ENCODE assay signal across 10 cellular contexts in genomic region chr17:4852504-4853075, GRCh38. TPM values are rescaled to one million over a fixed set of nuclear protein-coding genes. Genes with fewer than 3 reads are reported as not detected.
DNase-seq lines count a peak whose midpoint lies in the region; ATAC-seq and TF ChIP-seq lines count a peak whose summit lies in the region.
"Had no signal": no experiment of that assay in that cellular context is flagged by ENCODE, and none has a peak within 500 bp of the region (broad histone marks: within the 10 kb centered on the region; RNA-seq: fewer than 3 reads in every experiment).

No MANE protein-coding gene starts in this region.

- peaks cover 7% of the 10 kb centered on the region for H3K36me3 Mint-ChIP-seq in natural killer cell treated with Interleukin-12 subunit alpha and Interleukin-12 subunit beta and Interleukin-15 and Interleukin-18, amount 100 ng/mL, for 72 hours

- peaks cover 5% of the 10 kb centered on the region for H3K9me3 Mint-ChIP-seq in natural killer cell treated with Interleukin-12 subunit alpha and Interleukin-12 subunit beta and Interleukin-15 and Interleukin-18, amount 100 ng/mL, for 72 hours

- TF ChIP-seq EP300 in upper lobe of left lung (IDR thresholded peaks at IDR 0.05), result no peak

- H3K36me3 ChIP-seq in upper lobe of left lung, result no peaks in the 10 kb centered on the region

- H3K27ac ChIP-seq in upper lobe of left lung, result peak overlapping the region in 1 of 4 donors; percentile 35

- peaks cover 48 to 61% (median 55%) of the 10 kb centered on the region in 4 donors for H3K4me1 ChIP-seq in upper lobe of left lung

- peak overlapping the region; percentile 15 to 60 for H3K27ac Mint-ChIP-seq in natural killer cell treated with Interleukin-12 subunit alpha and Interleukin-12 subunit beta and Interleukin-15 and Interleukin-18, amount 100 ng/mL, for 72 hours

- H3K4me1 Mint-ChIP-seq in natural killer cell treated with Interleukin-12 subunit alpha and Interleukin-12 subunit beta and Interleukin-15 and Interleukin-18, amount 100 ng/mL, for 72 hours (ENCODE audit: low read depth in 2 of 2), result peaks cover 33 to 43% of the 10 kb centered on the region in 2 donors

- ATAC-seq in natural killer cell treated with Interleukin-12 subunit alpha and Interleukin-12 subunit beta and Interleukin-15 and Interleukin-18, amount 100 ng/mL, for 72 hours, result no peak
- ATAC-seq in upper lobe of left lung (ENCODE audit: low FRiP score in 2 of 2), result no peak
- no peak for ATAC-seq in HG03135 (IDR thresholded peaks at IDR 0.05; ENCODE audit: unreplicated experiment)

- DNase-seq in DMS53 (lab: John Stamatoyannopoulos, UW) (peak; percentile 18), DMS53 treated with DMSO at 0.1 percent for 48 hours (lab: John Stamatoyannopoulos, UW; ENCODE audit: unreplicated experiment) (no peak), NCI-H510A (lab: John Stamatoyannopoulos, UW) (peak; percentile 8), NOMO-1 (lab: John Stamatoyannopoulos, UW; ENCODE audit: unreplicated experiment in 2 of 2) (no peak), upper lobe of left lung (no peak)
- DNase-seq in central memory CD4-positive, alpha-beta T cell, result peak; percentile 41
- DNase-seq in natural killer cell treated with Interleukin-12 subunit alpha and Interleukin-12 subunit beta and Interleukin-15 and Interleukin-18, amount 100 ng/mL, for 72 hours (ENCODE audit: low spot score), result no peak
- DNase-seq: activated T-cell treated with anti-CD3 and anti-CD28 coated beads, Interleukin-2, amount 50 U/mL, for 1 hour; NCI-H187 had no signal

- no peak for TF ChIP-seq POLR2A in upper lobe of left lung (IDR thresholded peaks at IDR 0.05)

- no peak for TF ChIP-seq CTCF in upper lobe of left lung (IDR thresholded peaks at IDR 0.05)

- H3K27me3 ChIP-seq in upper lobe of left lung, result no peaks in the 10 kb centered on the region

- no peak overlapping the region for H3K4me3 Mint-ChIP-seq in natural killer cell treated with Interleukin-12 subunit alpha and Interleukin-12 subunit beta and Interleukin-15 and Interleukin-18, amount 100 ng/mL, for 72 hours

- no peaks in the 10 kb centered on the region for H3K9me3 ChIP-seq in upper lobe of left lung

- H3K4me3 ChIP-seq in upper lobe of left lung, result no peak overlapping the region

- H3K27me3 Mint-ChIP-seq in natural killer cell treated with Interleukin-12 subunit alpha and Interleukin-12 subunit beta and Interleukin-15 and Interleukin-18, amount 100 ng/mL, for 72 hours, result peaks cover 0 to 3% of the 10 kb centered on the region in 2 donors

RNA-seq across cellular contexts. Expression of gene MINK1, which starts 19.4 kb away (rescaled TPM):
- total RNA-seq in natural killer cell treated with Interleukin-12 subunit alpha and Interleukin-12 subunit beta and Interleukin-15 and Interleukin-18, amount 100 ng/mL, for 72 hours, result 10 to 100 TPM; 72.4 to 98.2 TPM
- 100 to 1,000 TPM in 4 of 6 donors, 10 to 100 TPM in 2; 52.3 to 311 (median 136) TPM for total RNA-seq in upper lobe of left lung

RNA-seq across cellular contexts. Expression of gene PLD2, which starts 45.6 kb away (rescaled TPM):
- total RNA-seq in natural killer cell treated with Interleukin-12 subunit alpha and Interleukin-12 subunit beta and Interleukin-15 and Interleukin-18, amount 100 ng/mL, for 72 hours, result 10 to 100 TPM; 38.4 to 46.9 TPM
- total RNA-seq in upper lobe of left lung, result 10 to 100 TPM; 15.0 to 51.3 (median 37.6) TPM

RNA-seq across cellular contexts. Expression of gene C17orf107, which starts 46.7 kb away (rescaled TPM):
- total RNA-seq in natural killer cell treated with Interleukin-12 subunit alpha and Interleukin-12 subunit beta and Interleukin-15 and Interleukin-18, amount 100 ng/mL, for 72 hours, result 1 to 10 TPM; 1.3 to 2.3 TPM
- total RNA-seq in upper lobe of left lung, result 1 to 10 TPM; 2.6 to 6.3 (median 3.4) TPM

RNA-seq across cellular contexts. Expression of gene CHRNE, which starts 50.3 kb away (rescaled TPM):
- 1 to 10 TPM; 3.9 to 7.6 TPM for total RNA-seq in natural killer cell treated with Interleukin-12 subunit alpha and Interleukin-12 subunit beta and Interleukin-15 and Interleukin-18, amount 100 ng/mL, for 72 hours
- total RNA-seq in upper lobe of left lung, result 1 to 10 TPM in 3 of 6 donors, under 1 TPM in 1, not detected in 2; 0.61 to 1.7 (median 1.2) TPM

Comparison
In these comparisons a context has a peak if more than half of its experiments do, and no peak if none do; other contexts are left out.
1. DNase-seq: peak in DMS53 (single experiment), NCI-H510A (single experiment) and central memory CD4-positive, alpha-beta T cell (single experiment); none in DMS53 treated with DMSO at 0.1 percent for 48 hours (single experiment), natural killer cell treated with Interleukin-12 subunit alpha and Interleukin-12 subunit beta and Interleukin-15 and Interleukin-18, amount 100 ng/mL, for 72 hours (single experiment), NOMO-1 (0 of 2) and upper lobe of left lung (0 of 2).